29 cellular contexts compared by ENCODE assay signal in genomic region chr11:87137711-87138110, GRCh38.
DNase-seq lines count a peak whose midpoint lies in the region; TF ChIP-seq lines count a peak whose summit lies in the region.
"Had no signal": no experiment of that assay in that cellular context is flagged by ENCODE, and none has a peak within 500 bp of the region (broad histone marks: within the 10 kb centered on the region; RNA-seq: fewer than 3 reads in every experiment).

No MANE protein-coding gene starts in this region.

- H3K9me3 ChIP-seq in GM23248 (ENCODE audit: low read depth) = no peaks in the 10 kb centered on the region
- peaks cover 0 to 8% (median 0%) of the 10 kb centered on the region in 3 donors for H3K9me3 ChIP-seq in adrenal gland (replicated peaks in 1 of 3)
- H3K9me3 ChIP-seq: BE2C, Peyer's patch had no signal

- H4K20me1 ChIP-seq in GM23248 (ENCODE audit: insufficient read depth) = no peaks in the 10 kb centered on the region

- H3K4me3 Mint-ChIP-seq in type B pancreatic cell = no peak overlapping the region
- H3K4me3 Mint-ChIP-seq: activated CD4-positive, alpha-beta T cell treated with anti-CD3 and anti-CD28 coated beads for 36 hours; activated CD8-positive, alpha-beta T cell treated with anti-CD3 and anti-CD28 coated beads for 36 hours; activated naive CD4-positive, alpha-beta T cell treated with anti-CD3 and anti-CD28 coated beads, Interleukin-2, amount 50 U/mL, for 24 hours; activated T-helper 17 cell treated with anti-CD3 and anti-CD28 coated beads, Interleukin-2, amount 50 U/mL, for 72 hours; CD8-positive, alpha-beta memory T cell; H9; nephron; stimulated activated memory B cell treated with anti-CD40 and anti-IgM and Interleukin-4, amounts not matched to agents 10 μg/mL and 1 μg/mL and 100 μg/mL, for 72 hours had no signal

- no peak overlapping the region for H3K4me2 ChIP-seq in GM23248 (ENCODE audit: unreplicated experiment)

- no peak overlapping the region for H3K9ac ChIP-seq in GM23248

- no peak for TF ChIP-seq POLR2A in adrenal gland (IDR thresholded peaks at IDR 0.05)

- no peak overlapping the region for H2AFZ ChIP-seq in GM23248

- no peak overlapping the region for H3K27ac Mint-ChIP-seq in type B pancreatic cell
- H3K27ac Mint-ChIP-seq: activated CD4-positive, alpha-beta T cell treated with anti-CD3 and anti-CD28 coated beads for 36 hours; activated CD8-positive, alpha-beta T cell treated with anti-CD3 and anti-CD28 coated beads for 36 hours; activated naive CD4-positive, alpha-beta T cell treated with anti-CD3 and anti-CD28 coated beads, Interleukin-2, amount 50 U/mL, for 24 hours; activated T-helper 17 cell treated with anti-CD3 and anti-CD28 coated beads, Interleukin-2, amount 50 U/mL, for 72 hours; CD8-positive, alpha-beta memory T cell; H9; nephron; stimulated activated memory B cell treated with anti-CD40 and anti-IgM and Interleukin-4, amounts not matched to agents 10 μg/mL and 1 μg/mL and 100 μg/mL, for 72 hours had no signal

- no peaks in the 10 kb centered on the region for H3K27me3 Mint-ChIP-seq in type B pancreatic cell
- H3K27me3 Mint-ChIP-seq: activated CD4-positive, alpha-beta T cell treated with anti-CD3 and anti-CD28 coated beads for 36 hours; activated CD8-positive, alpha-beta T cell treated with anti-CD3 and anti-CD28 coated beads for 36 hours; activated naive CD4-positive, alpha-beta T cell treated with anti-CD3 and anti-CD28 coated beads, Interleukin-2, amount 50 U/mL, for 24 hours; activated T-helper 17 cell treated with anti-CD3 and anti-CD28 coated beads, Interleukin-2, amount 50 U/mL, for 72 hours; CD8-positive, alpha-beta memory T cell; stimulated activated memory B cell treated with anti-CD40 and anti-IgM and Interleukin-4, amounts not matched to agents 10 μg/mL and 1 μg/mL and 100 μg/mL, for 72 hours had no signal

- in situ Hi-C loops in GM23248 (cut with MboI) = no loop called here

- H3F3A ChIP-seq in GM23248 (ENCODE audit: insufficient read depth) = no peaks in the 10 kb centered on the region

- no peaks in the 10 kb centered on the region for H3K27me3 ChIP-seq in GM23248 (replicated peaks; ENCODE audit: insufficient read depth)
- H3K27me3 ChIP-seq in adrenal gland = no peaks in the 10 kb centered on the region
- H3K27me3 ChIP-seq: BE2C, heart right ventricle, Peyer's patch, transverse colon had no signal

- H3K4me1 ChIP-seq in GM23248 (ENCODE audit: insufficient read depth) (no peaks in the 10 kb centered on the region), adrenal gland (replicated peaks in 1 of 2) (no peaks in the 10 kb centered on the region)
- H3K4me1 ChIP-seq: BE2C, Peyer's patch had no signal

- intact Hi-C loops in adrenal gland (cut with DNase I) = no loop called here

- H3K9me3 Mint-ChIP-seq in type B pancreatic cell = peaks cover 4% of the 10 kb centered on the region
- H3K9me3 Mint-ChIP-seq: activated T-helper 17 cell treated with anti-CD3 and anti-CD28 coated beads, Interleukin-2, amount 50 U/mL, for 72 hours had no signal

- H3K9me2 ChIP-seq in GM23248 (ENCODE audit: insufficient read depth) = no peaks in the 10 kb centered on the region

- POLR2A ChIA-PET in AG04449 (lab: Yijun Ruan, JAX) = no interaction called here

- DNase-seq in AG04449 (ENCODE audit: low read depth, low spot score) (peak; percentile 5), GM23248 (peak; percentile 16), dedifferentiated amniotic fluid mesenchymal stem cell (ENCODE audit: extremely low spot score) (peak; percentile 24), foreskin fibroblast (peak; percentile 32 to 70), NCI-H2171 (lab: John Stamatoyannopoulos, UW) (no peak), adrenal gland (no peak), type B pancreatic cell (ENCODE audit: extremely low spot score, unreplicated experiment) (no peak)
- no peak for DNase-seq in activated naive CD4-positive, alpha-beta T cell treated with anti-CD3 and anti-CD28 coated beads, Interleukin-2, amount 50 U/mL, for 16 hours
- DNase-seq: activated CD4-positive, alpha-beta T cell treated with anti-CD3 and anti-CD28 coated beads for 36 hours; activated CD8-positive, alpha-beta memory T cell treated with anti-CD3 and anti-CD28 coated beads, Interleukin-2, amount 50 U/mL, for 48 hours; activated CD8-positive, alpha-beta T cell treated with anti-CD3 and anti-CD28 coated beads for 36 hours; anterior cingulate cortex; BE2C; CD8-positive, alpha-beta memory T cell; H9; heart right ventricle; left cardiac atrium; NCI-H2081; NCI-H345; Peyer's patch; SIG-M5; T1000; transverse colon had no signal

- 65 to 77% methylated on average over 2 of the region's 2 CpGs for WGBS in GM23248 (ENCODE audit: low coverage in 1 of 2, low lambda C conversion rate in 2 of 2, missing lambda C conversion rate in 2 of 2), 2 experiments
- 88 to 94% (median 90%) methylated on average over 2 of the region's 2 CpGs for WGBS in adrenal gland, 4 donors

- no peaks in the 10 kb centered on the region for H3K4me1 Mint-ChIP-seq in type B pancreatic cell (ENCODE audit: unreplicated experiment)
- H3K4me1 Mint-ChIP-seq: activated T-helper 17 cell treated with anti-CD3 and anti-CD28 coated beads, Interleukin-2, amount 50 U/mL, for 72 hours; nephron had no signal

- H3K79me2 ChIP-seq in GM23248 (ENCODE audit: insufficient read depth) = 0 out of 2 replicates have a peak, but pooled peaks cover 4% of the 10 kb centered on the region

- TF ChIP-seq CTCF in AG04449 (IDR thresholded peaks at IDR 0.05; ENCODE audit: insufficient read depth, low read length, missing control alignments) (no peak), foreskin fibroblast (IDR thresholded peaks at IDR 0.05; ENCODE audit: low read depth, low read length) (no peak), adrenal gland (IDR thresholded peaks at IDR 0.05) (no peak), type B pancreatic cell (conservative IDR thresholded peaks at IDR 0.05) (no peak)

- H3K27ac ChIP-seq in GM23248 (no peak overlapping the region), adrenal gland (no peak overlapping the region)
- H3K27ac ChIP-seq: heart right ventricle, Peyer's patch, transverse colon, VCaP had no signal

- H3K36me3 ChIP-seq in GM23248 (ENCODE audit: low read depth) (no peaks in the 10 kb centered on the region), adrenal gland (replicated peaks in 1 of 2) (no peaks in the 10 kb centered on the region)
- H3K36me3 ChIP-seq: BE2C, heart right ventricle, Peyer's patch had no signal

- peaks cover 9% of the 10 kb centered on the region for H3K36me3 Mint-ChIP-seq in type B pancreatic cell

- no peak overlapping the region for H3K4me3 ChIP-seq in AG04449 (ENCODE audit: low read depth, low read length)
- no peak overlapping the region for H3K4me3 ChIP-seq in GM23248
- H3K4me3 ChIP-seq in foreskin fibroblast (ENCODE audit: low read depth in 1 of 2, low read length in 2 of 2) = no peak overlapping the region
- H3K4me3 ChIP-seq in adrenal gland = no peak overlapping the region
- H3K4me3 ChIP-seq: GM12878, heart right ventricle, Peyer's patch, transverse colon had no signal

- CTCF ChIA-PET in AG04449 (lab: Yijun Ruan, JAX) = no interaction called here

Comparison
In these comparisons a context has a peak if more than half of its experiments do, and no peak if none do; other contexts are left out.
1. DNase-seq: peak in AG04449 (single experiment), GM23248 (single experiment), dedifferentiated amniotic fluid mesenchymal stem cell (single experiment) and foreskin fibroblast (2 of 2); none in NCI-H2171 (single experiment), activated naive CD4-positive, alpha-beta T cell treated with anti-CD3 and anti-CD28 coated beads, Interleukin-2, amount 50 U/mL, for 16 hours (single experiment), adrenal gland (0 of 7) and type B pancreatic cell (single experiment).